Comparison of ENCODE assay signal across 22 cellular contexts in the genomic region with DNA sequence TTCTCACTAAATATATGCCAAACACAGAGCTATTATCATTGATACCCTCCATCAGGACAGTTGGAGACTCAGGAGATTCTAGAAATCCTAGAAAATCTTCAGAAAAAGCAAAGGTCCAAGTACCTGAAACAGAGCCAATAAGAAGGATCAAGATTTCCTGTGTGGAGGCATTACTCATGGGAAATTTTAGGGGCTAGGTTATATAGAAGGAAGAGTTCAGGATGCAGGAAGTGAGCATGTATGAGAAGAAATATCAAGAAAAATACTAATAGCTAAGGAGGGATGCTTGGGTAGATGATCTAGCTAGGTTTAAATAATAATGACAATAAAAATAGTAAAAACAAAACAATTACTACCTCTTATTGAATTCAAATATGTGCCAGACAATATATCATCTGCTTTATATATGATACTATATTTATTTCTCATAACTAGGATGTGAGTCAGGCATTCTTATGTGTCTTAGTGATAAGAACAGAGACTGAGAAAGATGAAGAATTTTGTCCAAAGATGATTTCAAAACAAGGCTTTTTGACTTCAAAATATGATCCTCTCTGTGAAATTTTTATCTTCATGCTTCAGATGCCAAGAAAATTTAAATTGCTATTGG.
DNase-seq lines count a peak whose midpoint lies in the region; FAIRE-seq and TF ChIP-seq lines count a peak whose summit lies in the region.
"Had no signal": no experiment of that assay in that cellular context is flagged by ENCODE, and none has a peak within 500 bp of the region (broad histone marks: within the 10 kb centered on the region; RNA-seq: fewer than 3 reads in every experiment).

No MANE protein-coding gene starts in this region.

- dilution Hi-C loops in keratinocyte (cut with MboI; ENCODE audit: extremely low pct_ligation_motif_present, low sequenced_read_pairs): no loop called here

- H3K9me1 ChIP-seq in keratinocyte (ENCODE audit: control insufficient read depth, extremely low read depth, insufficient read depth, low read length): no peaks in the 10 kb centered on the region

- peaks cover 49% of the 10 kb centered on the region for H3K4me1 ChIP-seq in keratinocyte (ENCODE audit: control insufficient read depth, extremely low read depth, insufficient read depth, low read length)
- H3K4me1 ChIP-seq: pancreas had no signal

- peak overlapping the region; percentile 34 for H2AFZ ChIP-seq in keratinocyte (ENCODE audit: control insufficient read depth, low read length)

- no peak overlapping the region for H3K27ac Mint-ChIP-seq in activated T-cell treated with anti-CD3 and anti-CD28 coated beads, Interleukin-2, amount 50 U/mL, for 24 hours
- H3K27ac Mint-ChIP-seq: activated naive CD8-positive, alpha-beta T cell treated with anti-CD3 and anti-CD28 coated beads for 36 hours; activated T-helper 1 cell treated with anti-CD3 and anti-CD28 coated beads, Interleukin-12 subunit alpha, Interleukin-12 subunit beta, Interleukin-2, Interleukin-4 antibody, amounts not matched to agents 30 ng/mL and 10 ng/mL and 1 ng/mL, durations not matched to agents 14 hours and 24 hours and 36 hours; naive B cell; T-helper 17 cell had no signal

- no peaks in the 10 kb centered on the region for H3K4me1 Mint-ChIP-seq in activated T-cell treated with anti-CD3 and anti-CD28 coated beads, Interleukin-2, amount 50 U/mL, for 24 hours (ENCODE audit: low read depth)
- H3K4me1 Mint-ChIP-seq: activated naive CD8-positive, alpha-beta T cell treated with anti-CD3 and anti-CD28 coated beads for 36 hours; T-helper 17 cell had no signal

- H3K4me3 Mint-ChIP-seq in activated T-cell treated with anti-CD3 and anti-CD28 coated beads, Interleukin-2, amount 50 U/mL, for 24 hours: no peak overlapping the region
- H3K4me3 Mint-ChIP-seq: activated naive CD8-positive, alpha-beta T cell treated with anti-CD3 and anti-CD28 coated beads for 36 hours; activated T-helper 1 cell treated with anti-CD3 and anti-CD28 coated beads, Interleukin-12 subunit alpha, Interleukin-12 subunit beta, Interleukin-2, Interleukin-4 antibody, amounts not matched to agents 30 ng/mL and 10 ng/mL and 1 ng/mL, durations not matched to agents 14 hours and 24 hours and 36 hours; naive B cell; T-helper 17 cell had no signal

- H4K20me1 ChIP-seq in keratinocyte (ENCODE audit: control insufficient read depth, extremely low read depth, insufficient read depth, low read length): no peaks in the 10 kb centered on the region

- no peaks in the 10 kb centered on the region for H3K9me3 Mint-ChIP-seq in activated T-cell treated with anti-CD3 and anti-CD28 coated beads, Interleukin-2, amount 50 U/mL, for 24 hours
- H3K9me3 Mint-ChIP-seq: activated naive CD8-positive, alpha-beta T cell treated with anti-CD3 and anti-CD28 coated beads for 36 hours; activated T-helper 1 cell treated with anti-CD3 and anti-CD28 coated beads, Interleukin-12 subunit alpha, Interleukin-12 subunit beta, Interleukin-2, Interleukin-4 antibody, amounts not matched to agents 30 ng/mL and 10 ng/mL and 1 ng/mL, durations not matched to agents 14 hours and 24 hours and 36 hours had no signal

- H3K27me3 Mint-ChIP-seq in activated T-cell treated with anti-CD3 and anti-CD28 coated beads, Interleukin-2, amount 50 U/mL, for 24 hours: no peaks in the 10 kb centered on the region
- H3K27me3 Mint-ChIP-seq: activated naive CD8-positive, alpha-beta T cell treated with anti-CD3 and anti-CD28 coated beads for 36 hours; T-helper 17 cell had no signal

- peak overlapping the region; percentile 47 for H3K27ac ChIP-seq in keratinocyte (ENCODE audit: control insufficient read depth, insufficient read depth, low read length)
- H3K27ac ChIP-seq: pancreas had no signal

- H3K79me2 ChIP-seq in keratinocyte (ENCODE audit: control insufficient read depth, insufficient read depth, low read length): no peaks in the 10 kb centered on the region

- no peaks in the 10 kb centered on the region for H3K9me3 ChIP-seq in keratinocyte (ENCODE audit: control insufficient read depth, low read depth, low read length)
- H3K9me3 ChIP-seq: pancreas had no signal

- no peak overlapping the region for H3K9ac ChIP-seq in keratinocyte (ENCODE audit: control insufficient read depth, extremely low read depth, insufficient read depth, low read length)

- no peaks in the 10 kb centered on the region for H3K36me3 Mint-ChIP-seq in activated T-cell treated with anti-CD3 and anti-CD28 coated beads, Interleukin-2, amount 50 U/mL, for 24 hours (ENCODE audit: low read depth)
- H3K36me3 Mint-ChIP-seq: activated naive CD8-positive, alpha-beta T cell treated with anti-CD3 and anti-CD28 coated beads for 36 hours; naive B cell had no signal

- no peaks in the 10 kb centered on the region for H3K27me3 ChIP-seq in keratinocyte (ENCODE audit: control insufficient read depth, extremely low read depth, insufficient read depth, low read length)
- H3K27me3 ChIP-seq: pancreas had no signal

- H3K36me3 ChIP-seq in keratinocyte (ENCODE audit: control insufficient read depth in 2 of 2, extremely low read depth in 1 of 2, insufficient read depth in 2 of 2, low read length in 2 of 2): no peaks in the 10 kb centered on the region
- H3K36me3 ChIP-seq: pancreas had no signal

- DNase-seq in EL (peak; percentile 77), RCC 7860 (ENCODE audit: low spot score) (peak; percentile 60), choroid plexus epithelial cell (ENCODE audit: low read depth) (peak; percentile 83), keratinocyte (ENCODE audit: low read depth, low spot score) (no peak), DMS53 treated with DMSO at 0.1 percent for 48 hours (lab: John Stamatoyannopoulos, UW; ENCODE audit: unreplicated experiment) (no peak), SK-N-DZ (ENCODE audit: low spot score) (no peak), NCI-H1694 treated with DMSO at 0.1 percent for 48 hours (lab: John Stamatoyannopoulos, UW) (no peak)
- DNase-seq in activated T-cell treated with anti-CD3 and anti-CD28 coated beads, Interleukin-2, amount 50 U/mL, for 24 hours: no peak
- DNase-seq: activated CD4-positive, CD25-positive, alpha-beta regulatory T cell; activated CD8-positive, alpha-beta memory T cell treated with anti-CD3 and anti-CD28 coated beads for 24 hours; activated naive CD8-positive, alpha-beta T cell treated with anti-CD3 and anti-CD28 coated beads for 36 hours; AML-193; naive B cell; NCI-H187; pancreas; Right ventricle myocardium superior; T-helper 17 cell had no signal

- H3K4me3 ChIP-seq in choroid plexus epithelial cell (ENCODE audit: low read depth, low read length) (no peak overlapping the region), keratinocyte (ENCODE audit: control insufficient read depth in 2 of 3, extremely low read depth in 1 of 3, insufficient read depth in 2 of 3, low read depth in 1 of 3, low read length in 3 of 3) (no peak overlapping the region)
- H3K4me3 ChIP-seq: lung, pancreas, smooth muscle cell had no signal

- peak overlapping the region; percentile 31 for H3K4me2 ChIP-seq in keratinocyte (ENCODE audit: control insufficient read depth, extremely low read depth, insufficient read depth, low read depth, low read length)
- H3K4me2 ChIP-seq: smooth muscle cell had no signal

- no peak for FAIRE-seq in RCC 7860 (lab: Jason Lieb, UNC)
- peak; percentile 60 for FAIRE-seq in keratinocyte (lab: Jason Lieb, UNC)
- FAIRE-seq: G401.6, H1, pancreas had no signal

- TF ChIP-seq CTCF in choroid plexus epithelial cell (conservative IDR thresholded peaks at IDR 0.05; ENCODE audit: low read depth, low read length) (no peak), keratinocyte (optimal IDR thresholded peaks at IDR 0.05 in 1 of 3, IDR thresholded peaks at IDR 0.05 in 1 of 3, conservative IDR thresholded peaks at IDR 0.05 in 1 of 3; ENCODE audit: extremely low read depth in 1 of 3, insufficient read depth in 2 of 3, low read length in 3 of 3) (no peak)

Comparison
In these comparisons a context has a peak if more than half of its experiments do, and no peak if none do; other contexts are left out.
1. DNase-seq: peak in EL (single experiment), RCC 7860 (single experiment) and choroid plexus epithelial cell (single experiment); none in keratinocyte (single experiment), DMS53 treated with DMSO at 0.1 percent for 48 hours (single experiment), SK-N-DZ (single experiment), activated T-cell treated with anti-CD3 and anti-CD28 coated beads, Interleukin-2, amount 50 U/mL, for 24 hours (single experiment) and NCI-H1694 treated with DMSO at 0.1 percent for 48 hours (single experiment).